In the genomic region with DNA sequence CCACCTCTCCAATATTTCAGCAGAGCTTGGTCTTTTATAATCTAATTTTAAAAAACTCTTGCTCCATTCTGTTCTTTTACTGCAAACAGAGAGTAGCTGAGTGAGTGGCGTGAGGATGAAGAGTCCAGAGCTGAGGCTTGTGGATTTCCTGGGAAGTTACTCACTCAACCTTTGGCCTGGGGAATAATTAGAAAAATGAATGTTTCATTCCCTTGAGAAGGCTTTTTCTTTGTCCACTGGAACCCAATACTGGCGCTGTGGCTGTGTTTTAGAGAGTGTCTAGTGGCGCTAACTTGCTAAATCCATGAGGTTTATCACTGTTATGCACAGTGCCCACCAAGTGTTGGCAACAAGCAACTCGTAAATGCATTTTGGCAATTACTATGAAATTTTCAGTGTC, we compare ENCODE assay signal across 12 cellular contexts.
DNase-seq lines count a peak whose midpoint lies in the region; ATAC-seq, FAIRE-seq and TF ChIP-seq lines count a peak whose summit lies in the region.
"Had no signal": no experiment of that assay in that cellular context is flagged by ENCODE, and none has a peak within 500 bp of the region (broad histone marks: within the 10 kb centered on the region; RNA-seq: fewer than 3 reads in every experiment).

No MANE protein-coding gene starts in this region.

- POLR2A ChIA-PET in AG04449 (lab: Yijun Ruan, JAX) = interaction anchor here (1.1 kb wide), 1 partner anchor 192 kb away, joined by 3 read pairs; no protein-coding TSS in a partner anchor

- TF ChIP-seq POLR2A in tibial nerve (IDR thresholded peaks at IDR 0.05) = no peak

- no peaks in the 10 kb centered on the region for H3K79me2 ChIP-seq in GM23248 (ENCODE audit: insufficient read depth)
- no peaks in the 10 kb centered on the region for H3K79me2 ChIP-seq in astrocyte (ENCODE audit: insufficient read depth, low read length)
- no peaks in the 10 kb centered on the region for H3K79me2 ChIP-seq in hepatocyte

- in situ Hi-C loops in GM23248 (cut with MboI) = loop anchor here (10.0 kb wide), 1 partner anchor 251 kb away; the partner anchor contains the start of gene HIVEP2

- peak overlapping the region; percentile 54 for H3K4me3 Mint-ChIP-seq in astrocyte (ENCODE audit: unreplicated experiment)
- H3K4me3 Mint-ChIP-seq: CD14-positive monocyte; effector memory CD8-positive, alpha-beta T cell had no signal

- peak overlapping the region; percentile 96 for H3K27ac ChIP-seq in GM23248
- peak overlapping the region; percentile 93 for H3K27ac ChIP-seq in astrocyte (ENCODE audit: low read depth, low read length)
- peak overlapping the region; percentile 5 for H3K27ac ChIP-seq in hepatocyte
- H3K27ac ChIP-seq in tibial nerve = peak overlapping the region in 1 of 4 donors; percentile 39

- WGBS in GM23248 (ENCODE audit: low coverage in 1 of 2, low lambda C conversion rate in 2 of 2, missing lambda C conversion rate in 2 of 2), 2 experiments = 22 to 25% methylated on average over 4 of the region's 4 CpGs
- WGBS in hepatocyte (ENCODE audit: low lambda C conversion rate, missing lambda C conversion rate) = 87% methylated on average over 4 of the region's 4 CpGs
- WGBS in tibial nerve, 2 donors = 63 to 76% methylated on average over 4 of the region's 4 CpGs

- H3K4me1 ChIP-seq in GM23248 (ENCODE audit: insufficient read depth) (peaks cover 32% of the 10 kb centered on the region), astrocyte (ENCODE audit: insufficient read depth, low read length) (peaks cover 28% of the 10 kb centered on the region), hepatocyte (ENCODE audit: insufficient read depth) (no peaks in the 10 kb centered on the region), tibial nerve (peaks cover 0 to 9% (median 4%) of the 10 kb centered on the region in 4 donors)

- no peak for TF ChIP-seq EP300 in tibial nerve (IDR thresholded peaks at IDR 0.05)

- peak overlapping the region; percentile 96 for H3K27ac Mint-ChIP-seq in astrocyte (ENCODE audit: unreplicated experiment)
- H3K27ac Mint-ChIP-seq: effector memory CD8-positive, alpha-beta T cell; T-cell had no signal

- H3K9me3 ChIP-seq in GM23248 (ENCODE audit: low read depth) (no peaks in the 10 kb centered on the region), astrocyte (ENCODE audit: insufficient read depth, low read depth, low read length) (no peaks in the 10 kb centered on the region), hepatocyte (ENCODE audit: low read depth) (no peaks in the 10 kb centered on the region), tibial nerve (no peaks in the 10 kb centered on the region)

- TF ChIP-seq CTCF in AG04449 (IDR thresholded peaks at IDR 0.05; ENCODE audit: insufficient read depth, low read length, missing control alignments) = no peak
- TF ChIP-seq CTCF in astrocyte (IDR thresholded peaks at IDR 0.05; ENCODE audit: insufficient read depth, low read depth, low read length) = peak; percentile 26
- TF ChIP-seq CTCF in hepatocyte (IDR thresholded peaks at IDR 0.05; ENCODE audit: poor library complexity) = no peak
- no peak for TF ChIP-seq CTCF in tibial nerve (IDR thresholded peaks at IDR 0.05)

- H3K4me3 ChIP-seq in AG04449 (ENCODE audit: low read depth, low read length) (peak overlapping the region; percentile 31), GM23248 (peak overlapping the region; percentile 63), astrocyte (ENCODE audit: insufficient read depth, low read depth, low read length) (peak overlapping the region; percentile 40), hepatocyte (no peak overlapping the region), tibial nerve (no peak overlapping the region)

- H3K27me3 Mint-ChIP-seq in astrocyte (ENCODE audit: low read depth, unreplicated experiment) = no peaks in the 10 kb centered on the region
- H3K27me3 Mint-ChIP-seq: effector memory CD8-positive, alpha-beta T cell; T-cell had no signal

- no peaks in the 10 kb centered on the region for H3K36me3 Mint-ChIP-seq in astrocyte (ENCODE audit: low read depth, unreplicated experiment)
- H3K36me3 Mint-ChIP-seq: CD14-positive monocyte, T-cell had no signal

- H3K36me3 ChIP-seq in GM23248 (ENCODE audit: low read depth) (no peaks in the 10 kb centered on the region), astrocyte (ENCODE audit: insufficient read depth, low read length) (no peaks in the 10 kb centered on the region), hepatocyte (replicated peaks; ENCODE audit: insufficient read depth, low read depth) (no peaks in the 10 kb centered on the region), tibial nerve (no peaks in the 10 kb centered on the region)

- H3K9ac ChIP-seq in GM23248 = peak overlapping the region; percentile 81
- peak overlapping the region; percentile 80 for H3K9ac ChIP-seq in astrocyte (ENCODE audit: low read length)

- no peaks in the 10 kb centered on the region for H3K27me3 ChIP-seq in GM23248 (replicated peaks; ENCODE audit: insufficient read depth)
- no peaks in the 10 kb centered on the region for H3K27me3 ChIP-seq in astrocyte (ENCODE audit: insufficient read depth, low read length)
- no peaks in the 10 kb centered on the region for H3K27me3 ChIP-seq in hepatocyte
- no peaks in the 10 kb centered on the region for H3K27me3 ChIP-seq in tibial nerve

- no peak for ATAC-seq in HG03175 (IDR thresholded peaks at IDR 0.05; ENCODE audit: unreplicated experiment)

- CTCF ChIA-PET in AG04449 (lab: Yijun Ruan, JAX) = interaction anchor here (0.7 to 3.2 kb wide), 25 partner anchors 22 to 808 kb away, joined by 3 to 88 read pairs (median 4); no protein-coding TSS in a partner anchor

- no peaks in the 10 kb centered on the region for H3K9me3 Mint-ChIP-seq in astrocyte (ENCODE audit: unreplicated experiment)
- H3K9me3 Mint-ChIP-seq: CD14-positive monocyte; effector memory CD8-positive, alpha-beta T cell; T-cell had no signal

- peaks cover 26% of the 10 kb centered on the region for H3K4me1 Mint-ChIP-seq in astrocyte (ENCODE audit: low read depth, unreplicated experiment)

- H3F3A ChIP-seq in GM23248 (ENCODE audit: insufficient read depth) = peaks cover 19% of the 10 kb centered on the region

- H2AFZ ChIP-seq in GM23248 = peak overlapping the region; percentile 53; the same call in 1 of the 2 replicates
- no peak overlapping the region for H2AFZ ChIP-seq in astrocyte (ENCODE audit: low read depth, low read length)
- peak overlapping the region; percentile 17 for H2AFZ ChIP-seq in hepatocyte

- H4K20me1 ChIP-seq in GM23248 (ENCODE audit: insufficient read depth) (no peaks in the 10 kb centered on the region), astrocyte (ENCODE audit: insufficient read depth, low read length) (no peaks in the 10 kb centered on the region), hepatocyte (ENCODE audit: insufficient read depth, poor library complexity, severe bottlenecking) (no peaks in the 10 kb centered on the region)

- no peak for FAIRE-seq in astrocyte (lab: Jason Lieb, UNC)

- H3K4me2 ChIP-seq in GM23248 (ENCODE audit: unreplicated experiment) (peak overlapping the region; percentile 96), astrocyte (ENCODE audit: low read length) (peak overlapping the region; percentile 81), hepatocyte (no peak overlapping the region)

- DNase-seq in AG04449 (ENCODE audit: low read depth, low spot score) (no peak), GM23248 (peak; percentile 87), astrocyte (ENCODE audit: low read depth) (peak; percentile 73), hepatocyte (ENCODE audit: low spot score) (no peak), tibial nerve (ENCODE audit: low spot score in 2 of 2) (no peak), SIG-M5 (lab: John Stamatoyannopoulos, UW) (no peak), NCI-H146 (lab: John Stamatoyannopoulos, UW) (no peak)
- DNase-seq: GF-D8 had no signal

- H3K9me2 ChIP-seq in GM23248 (ENCODE audit: insufficient read depth) (no peaks in the 10 kb centered on the region), hepatocyte (replicated peaks; ENCODE audit: insufficient read depth) (no peaks in the 10 kb centered on the region)

Comparison
In these comparisons a context has a peak if more than half of its experiments do, and no peak if none do; other contexts are left out.
1. DNase-seq: peak in GM23248 (single experiment) and astrocyte (single experiment); none in AG04449 (single experiment), hepatocyte (single experiment), tibial nerve (0 of 2), SIG-M5 (single experiment) and NCI-H146 (single experiment).
2. H3K4me3 ChIP-seq: peak in AG04449 (single experiment), GM23248 (single experiment) and astrocyte (single experiment); none in hepatocyte (single experiment) and tibial nerve (0 of 4).